ENCODE assay signal across 2 cellular contexts in the genomic region with DNA sequence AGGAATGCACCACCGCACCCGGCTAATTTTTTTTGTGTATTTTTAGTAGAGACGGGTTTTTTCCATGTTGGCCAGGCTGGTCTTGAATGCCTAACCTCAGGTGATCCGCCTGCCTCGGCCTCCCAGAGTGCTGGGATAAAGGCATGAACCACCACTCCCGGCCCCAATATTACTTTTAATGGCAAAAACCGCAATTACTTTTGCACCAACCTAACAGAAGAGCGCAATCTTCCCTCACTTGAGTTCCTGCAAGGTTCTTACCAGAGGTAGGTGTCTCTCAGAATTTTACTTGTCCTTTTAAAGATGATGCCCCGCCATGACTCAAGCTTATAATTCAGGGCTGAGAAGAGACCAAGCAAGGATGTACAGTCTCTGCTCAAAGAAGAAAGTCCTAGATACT.
TF ChIP-seq lines count a peak whose summit lies in the region.

No MANE protein-coding gene starts in this region.

TF ChIP-seq in SK-N-SH, 30 proteins besides CTCF, POLR2A, EP300 and RAD21 (continued from another document):
- TF ChIP-seq MEF2A (IDR thresholded peaks at IDR 0.05; ENCODE audit: borderline replicate concordance, low read depth) = no peak
- no peak for TF ChIP-seq RCOR1 (IDR thresholded peaks at IDR 0.05; ENCODE audit: low read length)
- no peak for TF ChIP-seq GATA2 (CRISPR knock-in tag; IDR thresholded peaks at IDR 0.05)
- TF ChIP-seq, protein P1, sequence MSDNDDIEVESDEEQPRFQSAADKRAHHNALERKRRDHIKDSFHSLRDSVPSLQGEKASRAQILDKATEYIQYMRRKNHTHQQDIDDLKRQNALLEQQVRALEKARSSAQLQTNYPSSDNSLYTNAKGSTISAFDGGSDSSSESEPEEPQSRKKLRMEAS (IDR thresholded peaks at IDR 0.05; ENCODE audit: low read depth) = no peak
- TF ChIP-seq, protein P2, sequence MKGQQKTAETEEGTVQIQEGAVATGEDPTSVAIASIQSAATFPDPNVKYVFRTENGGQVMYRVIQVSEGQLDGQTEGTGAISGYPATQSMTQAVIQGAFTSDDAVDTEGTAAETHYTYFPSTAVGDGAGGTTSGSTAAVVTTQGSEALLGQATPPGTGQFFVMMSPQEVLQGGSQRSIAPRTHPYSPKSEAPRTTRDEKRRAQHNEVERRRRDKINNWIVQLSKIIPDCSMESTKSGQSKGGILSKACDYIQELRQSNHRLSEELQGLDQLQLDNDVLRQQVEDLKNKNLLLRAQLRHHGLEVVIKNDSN (IDR thresholded peaks at IDR 0.05; ENCODE audit: borderline replicate concordance, low read depth) = no peak
- no peak for TF ChIP-seq RFX5 (IDR thresholded peaks at IDR 0.05; ENCODE audit: low read length)
- TF ChIP-seq, protein P3, sequence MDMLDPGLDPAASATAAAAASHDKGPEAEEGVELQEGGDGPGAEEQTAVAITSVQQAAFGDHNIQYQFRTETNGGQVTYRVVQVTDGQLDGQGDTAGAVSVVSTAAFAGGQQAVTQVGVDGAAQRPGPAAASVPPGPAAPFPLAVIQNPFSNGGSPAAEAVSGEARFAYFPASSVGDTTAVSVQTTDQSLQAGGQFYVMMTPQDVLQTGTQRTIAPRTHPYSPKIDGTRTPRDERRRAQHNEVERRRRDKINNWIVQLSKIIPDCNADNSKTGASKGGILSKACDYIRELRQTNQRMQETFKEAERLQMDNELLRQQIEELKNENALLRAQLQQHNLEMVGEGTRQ (IDR thresholded peaks at IDR 0.05; ENCODE audit: borderline replicate concordance, low read depth, low read length) = no peak
- TF ChIP-seq, protein P4, sequence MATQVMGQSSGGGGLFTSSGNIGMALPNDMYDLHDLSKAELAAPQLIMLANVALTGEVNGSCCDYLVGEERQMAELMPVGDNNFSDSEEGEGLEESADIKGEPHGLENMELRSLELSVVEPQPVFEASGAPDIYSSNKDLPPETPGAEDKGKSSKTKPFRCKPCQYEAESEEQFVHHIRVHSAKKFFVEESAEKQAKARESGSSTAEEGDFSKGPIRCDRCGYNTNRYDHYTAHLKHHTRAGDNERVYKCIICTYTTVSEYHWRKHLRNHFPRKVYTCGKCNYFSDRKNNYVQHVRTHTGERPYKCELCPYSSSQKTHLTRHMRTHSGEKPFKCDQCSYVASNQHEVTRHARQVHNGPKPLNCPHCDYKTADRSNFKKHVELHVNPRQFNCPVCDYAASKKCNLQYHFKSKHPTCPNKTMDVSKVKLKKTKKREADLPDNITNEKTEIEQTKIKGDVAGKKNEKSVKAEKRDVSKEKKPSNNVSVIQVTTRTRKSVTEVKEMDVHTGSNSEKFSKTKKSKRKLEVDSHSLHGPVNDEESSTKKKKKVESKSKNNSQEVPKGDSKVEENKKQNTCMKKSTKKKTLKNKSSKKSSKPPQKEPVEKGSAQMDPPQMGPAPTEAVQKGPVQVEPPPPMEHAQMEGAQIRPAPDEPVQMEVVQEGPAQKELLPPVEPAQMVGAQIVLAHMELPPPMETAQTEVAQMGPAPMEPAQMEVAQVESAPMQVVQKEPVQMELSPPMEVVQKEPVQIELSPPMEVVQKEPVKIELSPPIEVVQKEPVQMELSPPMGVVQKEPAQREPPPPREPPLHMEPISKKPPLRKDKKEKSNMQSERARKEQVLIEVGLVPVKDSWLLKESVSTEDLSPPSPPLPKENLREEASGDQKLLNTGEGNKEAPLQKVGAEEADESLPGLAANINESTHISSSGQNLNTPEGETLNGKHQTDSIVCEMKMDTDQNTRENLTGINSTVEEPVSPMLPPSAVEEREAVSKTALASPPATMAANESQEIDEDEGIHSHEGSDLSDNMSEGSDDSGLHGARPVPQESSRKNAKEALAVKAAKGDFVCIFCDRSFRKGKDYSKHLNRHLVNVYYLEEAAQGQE (IDR thresholded peaks at IDR 0.05; ENCODE audit: low read depth, low read length) = no peak
- no peak for TF ChIP-seq FOXM1 (IDR thresholded peaks at IDR 0.05; ENCODE audit: low read depth)
- no peak for TF ChIP-seq POLR2AphosphoS5 (IDR thresholded peaks at IDR 0.05; ENCODE audit: low read depth, low read length)
TF ChIP-seq in SK-N-SH: peak in this region for 0.

TF ChIP-seq in SK-N-SH treated with all-trans-retinoic acid at 6 μM for 48 hours, 23 proteins besides CTCF, POLR2A, EP300 and RAD21 (continued from another document):
- TF ChIP-seq, protein P5, sequence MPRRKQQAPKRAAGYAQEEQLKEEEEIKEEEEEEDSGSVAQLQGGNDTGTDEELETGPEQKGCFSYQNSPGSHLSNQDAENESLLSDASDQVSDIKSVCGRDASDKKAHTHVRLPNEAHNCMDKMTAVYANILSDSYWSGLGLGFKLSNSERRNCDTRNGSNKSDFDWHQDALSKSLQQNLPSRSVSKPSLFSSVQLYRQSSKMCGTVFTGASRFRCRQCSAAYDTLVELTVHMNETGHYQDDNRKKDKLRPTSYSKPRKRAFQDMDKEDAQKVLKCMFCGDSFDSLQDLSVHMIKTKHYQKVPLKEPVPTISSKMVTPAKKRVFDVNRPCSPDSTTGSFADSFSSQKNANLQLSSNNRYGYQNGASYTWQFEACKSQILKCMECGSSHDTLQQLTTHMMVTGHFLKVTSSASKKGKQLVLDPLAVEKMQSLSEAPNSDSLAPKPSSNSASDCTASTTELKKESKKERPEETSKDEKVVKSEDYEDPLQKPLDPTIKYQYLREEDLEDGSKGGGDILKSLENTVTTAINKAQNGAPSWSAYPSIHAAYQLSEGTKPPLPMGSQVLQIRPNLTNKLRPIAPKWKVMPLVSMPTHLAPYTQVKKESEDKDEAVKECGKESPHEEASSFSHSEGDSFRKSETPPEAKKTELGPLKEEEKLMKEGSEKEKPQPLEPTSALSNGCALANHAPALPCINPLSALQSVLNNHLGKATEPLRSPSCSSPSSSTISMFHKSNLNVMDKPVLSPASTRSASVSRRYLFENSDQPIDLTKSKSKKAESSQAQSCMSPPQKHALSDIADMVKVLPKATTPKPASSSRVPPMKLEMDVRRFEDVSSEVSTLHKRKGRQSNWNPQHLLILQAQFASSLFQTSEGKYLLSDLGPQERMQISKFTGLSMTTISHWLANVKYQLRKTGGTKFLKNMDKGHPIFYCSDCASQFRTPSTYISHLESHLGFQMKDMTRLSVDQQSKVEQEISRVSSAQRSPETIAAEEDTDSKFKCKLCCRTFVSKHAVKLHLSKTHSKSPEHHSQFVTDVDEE (CRISPR knock-in tag; IDR thresholded peaks at IDR 0.05) = no peak
- TF ChIP-seq TCF4 (CRISPR knock-in tag; IDR thresholded peaks at IDR 0.05; ENCODE audit: borderline replicate concordance) (no peak), ISL1 (CRISPR knock-in tag; IDR thresholded peaks at IDR 0.05) (no peak), SNAI2 (CRISPR knock-in tag; IDR thresholded peaks at IDR 0.05) (no peak), RARB (CRISPR knock-in tag; IDR thresholded peaks at IDR 0.05) (no peak)
- TF ChIP-seq, protein P6, sequence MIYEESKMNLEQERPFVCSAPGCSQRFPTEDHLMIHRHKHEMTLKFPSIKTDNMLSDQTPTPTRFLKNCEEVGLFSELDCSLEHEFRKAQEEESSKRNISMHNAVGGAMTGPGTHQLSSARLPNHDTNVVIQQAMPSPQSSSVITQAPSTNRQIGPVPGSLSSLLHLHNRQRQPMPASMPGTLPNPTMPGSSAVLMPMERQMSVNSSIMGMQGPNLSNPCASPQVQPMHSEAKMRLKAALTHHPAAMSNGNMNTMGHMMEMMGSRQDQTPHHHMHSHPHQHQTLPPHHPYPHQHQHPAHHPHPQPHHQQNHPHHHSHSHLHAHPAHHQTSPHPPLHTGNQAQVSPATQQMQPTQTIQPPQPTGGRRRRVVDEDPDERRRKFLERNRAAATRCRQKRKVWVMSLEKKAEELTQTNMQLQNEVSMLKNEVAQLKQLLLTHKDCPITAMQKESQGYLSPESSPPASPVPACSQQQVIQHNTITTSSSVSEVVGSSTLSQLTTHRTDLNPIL (CRISPR knock-in tag; IDR thresholded peaks at IDR 0.05; ENCODE audit: low read depth) = no peak
- TF ChIP-seq, protein P7, sequence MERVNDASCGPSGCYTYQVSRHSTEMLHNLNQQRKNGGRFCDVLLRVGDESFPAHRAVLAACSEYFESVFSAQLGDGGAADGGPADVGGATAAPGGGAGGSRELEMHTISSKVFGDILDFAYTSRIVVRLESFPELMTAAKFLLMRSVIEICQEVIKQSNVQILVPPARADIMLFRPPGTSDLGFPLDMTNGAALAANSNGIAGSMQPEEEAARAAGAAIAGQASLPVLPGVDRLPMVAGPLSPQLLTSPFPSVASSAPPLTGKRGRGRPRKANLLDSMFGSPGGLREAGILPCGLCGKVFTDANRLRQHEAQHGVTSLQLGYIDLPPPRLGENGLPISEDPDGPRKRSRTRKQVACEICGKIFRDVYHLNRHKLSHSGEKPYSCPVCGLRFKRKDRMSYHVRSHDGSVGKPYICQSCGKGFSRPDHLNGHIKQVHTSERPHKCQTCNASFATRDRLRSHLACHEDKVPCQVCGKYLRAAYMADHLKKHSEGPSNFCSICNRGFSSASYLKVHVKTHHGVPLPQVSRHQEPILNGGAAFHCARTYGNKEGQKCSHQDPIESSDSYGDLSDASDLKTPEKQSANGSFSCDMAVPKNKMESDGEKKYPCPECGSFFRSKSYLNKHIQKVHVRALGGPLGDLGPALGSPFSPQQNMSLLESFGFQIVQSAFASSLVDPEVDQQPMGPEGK (CRISPR knock-in tag; IDR thresholded peaks at IDR 0.05; ENCODE audit: borderline replicate concordance) = no peak
- TF ChIP-seq, protein P8, sequence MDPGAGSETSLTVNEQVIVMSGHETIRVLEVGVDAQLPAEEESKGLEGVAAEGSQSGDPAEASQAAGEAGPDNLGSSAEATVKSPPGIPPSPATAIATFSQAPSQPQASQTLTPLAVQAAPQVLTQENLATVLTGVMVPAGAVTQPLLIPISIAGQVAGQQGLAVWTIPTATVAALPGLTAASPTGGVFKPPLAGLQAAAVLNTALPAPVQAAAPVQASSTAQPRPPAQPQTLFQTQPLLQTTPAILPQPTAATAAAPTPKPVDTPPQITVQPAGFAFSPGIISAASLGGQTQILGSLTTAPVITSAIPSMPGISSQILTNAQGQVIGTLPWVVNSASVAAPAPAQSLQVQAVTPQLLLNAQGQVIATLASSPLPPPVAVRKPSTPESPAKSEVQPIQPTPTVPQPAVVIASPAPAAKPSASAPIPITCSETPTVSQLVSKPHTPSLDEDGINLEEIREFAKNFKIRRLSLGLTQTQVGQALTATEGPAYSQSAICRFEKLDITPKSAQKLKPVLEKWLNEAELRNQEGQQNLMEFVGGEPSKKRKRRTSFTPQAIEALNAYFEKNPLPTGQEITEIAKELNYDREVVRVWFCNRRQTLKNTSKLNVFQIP (CRISPR knock-in tag; IDR thresholded peaks at IDR 0.05; ENCODE audit: borderline replicate concordance, low read depth) = no peak
